In the genomic region with DNA sequence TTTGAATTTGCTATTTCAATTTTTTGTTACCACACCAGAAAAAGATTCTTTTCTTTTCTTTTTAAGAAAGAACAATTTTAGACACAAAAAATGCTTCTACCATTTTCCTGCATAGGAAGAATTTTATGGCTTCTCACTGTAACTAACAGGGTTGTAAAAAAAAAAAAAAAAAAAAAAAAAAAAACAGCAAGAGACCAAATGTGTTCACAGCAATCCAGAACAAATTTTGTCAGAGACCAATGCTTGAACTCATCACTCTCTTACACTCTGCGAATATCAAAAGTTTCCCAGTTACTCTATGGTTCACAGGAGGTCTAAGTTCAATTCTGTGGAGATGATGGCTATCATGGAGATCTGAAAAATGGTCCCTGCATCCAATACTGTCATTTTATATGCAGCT, we compare ENCODE assay signal across 5 cellular contexts.
"Had no signal": no experiment of that assay in that cellular context is flagged by ENCODE, and none has a peak within 500 bp of the region (broad histone marks: within the 10 kb centered on the region; RNA-seq: fewer than 3 reads in every experiment).

No MANE protein-coding gene starts in this region.

- DNase-seq: GM23248, H9, HCEC 1CT, KBM-7 had no signal

- H3K27ac ChIP-seq: GM23248, KMS-11 had no signal

- H3K9ac ChIP-seq: GM23248, KMS-11 had no signal

- H3K4me3 ChIP-seq: GM23248 had no signal
